Comparison of ENCODE assay signal across 13 cellular contexts in genomic region chr5:120599576-120599975, GRCh38.
DNase-seq lines count a peak whose midpoint lies in the region; ATAC-seq, FAIRE-seq and TF ChIP-seq lines count a peak whose summit lies in the region.
"Had no signal": no experiment of that assay in that cellular context is flagged by ENCODE, and none has a peak within 500 bp of the region (broad histone marks: within the 10 kb centered on the region; RNA-seq: fewer than 3 reads in every experiment).

No MANE protein-coding gene starts in this region.

- H3K27ac ChIP-seq in K562 (ENCODE audit: extremely low read depth, low read depth, low read length) = peak overlapping the region; percentile 17; the same call in 1 of the 3 replicates
- H3K27ac ChIP-seq: right atrium auricular region had no signal

- no peak overlapping the region for H3K4me2 ChIP-seq in K562 (ENCODE audit: insufficient read depth, low read length)

- POLR2A ChIA-PET in K562 (lab: Yijun Ruan, JAX) = no interaction called here

- TF ChIP-seq POLR2A in K562 (conservative IDR thresholded peaks at IDR 0.05) = no peak

- no peaks in the 10 kb centered on the region for H3K9me3 ChIP-seq in K562 (replicated peaks; ENCODE audit: control insufficient read depth, insufficient read depth, low read depth, low read length)

- no peaks in the 10 kb centered on the region for H4K20me1 ChIP-seq in K562 (replicated peaks; ENCODE audit: control insufficient read depth, insufficient read depth, low read length)

- in situ Hi-C loops in K562 (cut with MboI) = no loop called here

- H3K9ac ChIP-seq in K562 (ENCODE audit: insufficient read depth in 1 of 2, low read depth in 2 of 2, low read length in 2 of 2) = no peak overlapping the region

- 0% methylated on average over 2 of the region's 2 CpGs for WGBS in K562 (ENCODE audit: insufficient coverage, low coverage, missing lambda C conversion rate)

- no peak for TF ChIP-seq CTCF in K562 (IDR thresholded peaks at IDR 0.05 in 2 of 3, conservative IDR thresholded peaks at IDR 0.05 in 1 of 3; ENCODE audit: insufficient read depth in 2 of 3, low read depth in 1 of 3, low read length in 3 of 3)

- H3K36me3 ChIP-seq in K562 (ENCODE audit: control insufficient read depth, insufficient read depth, low read length) = no peaks in the 10 kb centered on the region
- H3K36me3 ChIP-seq: right atrium auricular region had no signal

- H3K4me1 ChIP-seq in K562 (replicated peaks in 1 of 2; ENCODE audit: control insufficient read depth in 2 of 2, insufficient read depth in 2 of 2, low read length in 2 of 2) = no peaks in the 10 kb centered on the region; a peak in 1 of 5 replicates
- H3K4me1 ChIP-seq: right atrium auricular region had no signal

- DNase-seq in GM04503 (ENCODE audit: low read depth) (peak; percentile 25), NOMO-1 (lab: John Stamatoyannopoulos, UW; ENCODE audit: unreplicated experiment in 2 of 2) (peak; percentile 18 to 52), K562 (ENCODE audit: extremely low read depth in 1 of 4, low spot score in 3 of 4) (peak in 1 of 4 experiments; percentile 6), non-pigmented ciliary epithelial cell (ENCODE audit: low read depth) (peak; percentile 41), T-helper 2 cell (no peak), foreskin melanocyte (no peak)
- DNase-seq in central memory CD4-positive, alpha-beta T cell = no peak
- DNase-seq: activated CD4-positive, alpha-beta T cell treated with anti-CD3 and anti-CD28 coated beads for 4 hours; CD8-positive, alpha-beta memory T cell; immature natural killer cell; NCI-H526 had no signal

- no peaks in the 10 kb centered on the region for H3K27me3 ChIP-seq in K562 (ENCODE audit: control insufficient read depth in 2 of 2, insufficient read depth in 2 of 2, low read length in 2 of 2)
- H3K27me3 ChIP-seq: right atrium auricular region had no signal

- no peak for TF ChIP-seq RAD21 in K562 (CRISPR knock-in tag; conservative IDR thresholded peaks at IDR 0.05 in 1 of 2, IDR thresholded peaks at IDR 0.05 in 1 of 2)

- intact Hi-C loops in K562 (cut with micrococcal nuclease) = no loop called here

- no peaks in the 10 kb centered on the region for H3K9me1 ChIP-seq in K562 (ENCODE audit: control insufficient read depth, insufficient read depth, low read length)

- no peak for FAIRE-seq in K562 (lab: Jason Lieb, UNC)

- BruUV-seq in K562 (replicated peaks; lab: Mats Ljungman, UMichigan) = no TSS peak

- no peaks in the 10 kb centered on the region; the same call in 2 of the 3 replicates for H3K79me2 ChIP-seq in K562 (ENCODE audit: control insufficient read depth, insufficient read depth, low read length)

- no peak overlapping the region for H2AFZ ChIP-seq in K562 (ENCODE audit: low read depth, low read length)

- H3K4me3 ChIP-seq in K562 = no peak overlapping the region
- H3K4me3 ChIP-seq: right atrium auricular region had no signal

- ATAC-seq in K562 = peak; percentile 80
- no peak for ATAC-seq in GM21737 (IDR thresholded peaks at IDR 0.05; ENCODE audit: unreplicated experiment)

- CTCF ChIA-PET in K562 (lab: Yijun Ruan, JAX; ENCODE audit: low intra/inter-chr PET ratio) = no interaction called here

- no peak for TF ChIP-seq EP300 in K562 (IDR thresholded peaks at IDR 0.05; ENCODE audit: low read length)

TF ChIP-seq in K562, 482 proteins besides CTCF, POLR2A, EP300 and RAD21:
- TF ChIP-seq MEIS2 (IDR thresholded peaks at IDR 0.05; ENCODE audit: partially characterized antibody) (peak; percentile 26), HMBOX1 (IDR thresholded peaks at IDR 0.05) (peak; percentile 66), C11orf30 (IDR thresholded peaks at IDR 0.05; ENCODE audit: low read depth) (peak; percentile 69), ZNF232 (CRISPR knock-in tag; IDR thresholded peaks at IDR 0.05) (no peak), MAFF (IDR thresholded peaks at IDR 0.05; ENCODE audit: low read length) (peak; percentile 26; the same call in 1 of the 2 replicates), BACH1 (tag; IDR thresholded peaks at IDR 0.05) (no peak), GATA2 (CRISPR knock-in tag; IDR thresholded peaks at IDR 0.05) (no peak), FOXA3 (CRISPR knock-in tag; conservative IDR thresholded peaks at IDR 0.05 in 1 of 2, IDR thresholded peaks at IDR 0.05 in 1 of 2) (peak in 1 of 2 experiments; percentile 70; a peak in 2 of 4 replicates), MAFG (tag; conservative IDR thresholded peaks at IDR 0.05) (peak; percentile 46; the same call in 1 of the 2 replicates), ZNF316 (IDR thresholded peaks at IDR 0.05) (peak; percentile 68), ZNF175 (CRISPR knock-in tag; IDR thresholded peaks at IDR 0.05; ENCODE audit: low read depth) (no peak), PATZ1 (CRISPR knock-in tag; IDR thresholded peaks at IDR 0.05; ENCODE audit: borderline replicate concordance) (no peak)

Comparison
In these comparisons a context has a peak if more than half of its experiments do, and no peak if none do; other contexts are left out.
1. DNase-seq: peak in GM04503 (single experiment), NOMO-1 (2 of 2) and non-pigmented ciliary epithelial cell (single experiment); none in T-helper 2 cell (0 of 5), central memory CD4-positive, alpha-beta T cell (single experiment) and foreskin melanocyte (single experiment).